ENCODE assay signal across 15 cellular contexts in the genomic region with DNA sequence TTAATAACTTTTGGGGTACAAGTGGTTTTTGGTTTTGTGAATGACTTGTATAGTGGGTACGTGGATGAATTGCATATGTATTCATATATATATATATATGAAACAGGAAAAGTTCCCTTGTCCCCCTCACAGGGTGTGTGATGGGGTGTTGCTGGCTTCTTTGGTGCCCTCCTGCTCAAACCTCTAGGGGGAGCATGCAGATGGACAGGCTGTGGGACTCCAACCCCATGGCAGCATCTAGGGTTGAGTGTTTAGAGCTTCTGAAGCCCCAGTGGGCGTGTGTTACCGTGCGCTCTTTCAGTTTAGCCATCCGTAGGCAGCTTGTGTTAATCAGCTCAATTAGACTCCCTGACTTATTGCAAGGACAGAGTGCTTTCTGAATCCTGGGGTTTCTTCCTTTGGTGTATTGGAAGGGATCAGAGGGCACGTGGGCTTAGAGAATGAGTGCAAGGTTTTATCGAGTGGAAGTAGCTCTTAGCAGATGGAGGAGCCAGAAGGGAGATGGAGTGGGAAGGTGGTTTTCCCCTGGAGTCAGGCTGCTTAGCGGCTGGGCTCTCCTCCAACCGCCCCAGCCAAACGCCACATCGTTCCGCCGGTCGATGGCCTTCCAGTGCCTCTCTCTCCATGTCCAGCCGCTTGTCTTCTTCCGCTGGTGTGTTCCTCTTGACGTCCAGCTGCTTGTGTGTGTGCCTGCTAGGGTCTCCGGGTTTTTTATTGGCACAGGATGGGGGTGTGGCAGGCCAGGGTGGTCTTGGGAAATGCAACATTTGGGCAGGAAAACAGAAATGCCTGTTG.
A peak's percentile ranks its signal among the peaks of the same experiment; 100 is the strongest.
DNase-seq lines count a peak whose midpoint lies in the region; ATAC-seq, FAIRE-seq and TF ChIP-seq lines count a peak whose summit lies in the region.
"Had no signal": no experiment of that assay in that cellular context is flagged by ENCODE, and none has a peak within 500 bp of the region (broad histone marks: within the 10 kb centered on the region; RNA-seq: fewer than 3 reads in every experiment).

No MANE protein-coding gene starts in this region.

- FAIRE-seq in HepG2 (lab: Jason Lieb, UNC): no peak
- FAIRE-seq: G401.6 had no signal

- TF ChIP-seq CTCF in HepG2 (CRISPR knock-in tag; IDR thresholded peaks at IDR 0.05): 0 out of 2 replicates have a peak, but pooled peaks have one; percentile 3
- no peak for TF ChIP-seq CTCF in right lobe of liver (IDR thresholded peaks at IDR 0.05)
- peak; percentile 41 for TF ChIP-seq CTCF in choroid plexus epithelial cell (conservative IDR thresholded peaks at IDR 0.05; ENCODE audit: low read depth, low read length)
- no peak for TF ChIP-seq CTCF in lower leg skin (IDR thresholded peaks at IDR 0.05)

- H2AFZ ChIP-seq in HepG2 (ENCODE audit: low read length): no peak overlapping the region

- no peak overlapping the region for H3K9ac ChIP-seq in HepG2 (ENCODE audit: insufficient read depth, low read depth, low read length)

- H4K20me1 ChIP-seq in HepG2 (ENCODE audit: insufficient read depth, low read length): no peaks in the 10 kb centered on the region

- H3K9me3 ChIP-seq in HepG2 (ENCODE audit: low read length): 0 out of 2 replicates have a peak, but pooled peaks cover 9% of the 10 kb centered on the region
- no peaks in the 10 kb centered on the region for H3K9me3 ChIP-seq in right lobe of liver
- H3K9me3 ChIP-seq: Caco-2, upper lobe of right lung had no signal

- no peak overlapping the region for H3K4me2 ChIP-seq in HepG2 (ENCODE audit: low read depth, low read length)

- TF ChIP-seq POLR2A in HepG2 (IDR thresholded peaks at IDR 0.05; ENCODE audit: insufficient read depth in 1 of 2, low read depth in 2 of 2, low read length in 2 of 2) (no peak), right lobe of liver (IDR thresholded peaks at IDR 0.05) (no peak), lower leg skin (IDR thresholded peaks at IDR 0.05) (no peak)

- no peaks in the 10 kb centered on the region for H3K79me2 ChIP-seq in HepG2 (ENCODE audit: insufficient read depth, low read length)

- TF ChIP-seq EP300 in HepG2 (IDR thresholded peaks at IDR 0.05; ENCODE audit: low read depth in 2 of 2, low read length in 2 of 2) (no peak), HepG2 (CRISPR knock-in tag; IDR thresholded peaks at IDR 0.05; ENCODE audit: borderline replicate concordance) (no peak)

- CTCF ChIA-PET in HepG2 (lab: Yijun Ruan, JAX; ENCODE audit: low intra/inter-chr PET ratio, low total read pairs): no interaction called here

- 48% methylated on average over 18 of the region's 18 CpGs for WGBS in HepG2 (ENCODE audit: low lambda C conversion rate)
- 86% methylated on average over 9 of the region's 18 CpGs for whole genome bisulfite sequencing in right lobe of liver (ENCODE audit: insufficient coverage, low coverage, low lambda C conversion rate, missing lambda C conversion rate)
- WGBS in lower leg skin, 2 donors: 94 to 95% methylated on average over 18 of the region's 18 CpGs

- H3K36me3 ChIP-seq in HepG2 (replicated peaks in 1 of 2; ENCODE audit: control insufficient read depth in 1 of 2, insufficient read depth in 2 of 2, low read length in 2 of 2): no peaks in the 10 kb centered on the region
- no peaks in the 10 kb centered on the region for H3K36me3 ChIP-seq in right lobe of liver
- H3K36me3 ChIP-seq: upper lobe of right lung had no signal

- H3K4me3 ChIP-seq in HepG2 (replicated peaks in 1 of 3; ENCODE audit: insufficient read depth in 1 of 3, low read depth in 2 of 3, low read length in 3 of 3): no peak overlapping the region
- no peak overlapping the region for H3K4me3 ChIP-seq in right lobe of liver
- no peak overlapping the region for H3K4me3 ChIP-seq in choroid plexus epithelial cell (ENCODE audit: low read depth, low read length)
- no peak overlapping the region for H3K4me3 ChIP-seq in lower leg skin (ENCODE audit: low read depth, poor library complexity, severe bottlenecking)
- H3K4me3 ChIP-seq: upper lobe of right lung had no signal

- ATAC-seq in HepG2: no peak; the same call in 2 of the 3 replicates
- ATAC-seq in right lobe of liver: no peak
- no peak for ATAC-seq in GM18519 (IDR thresholded peaks at IDR 0.05; ENCODE audit: low FRiP score, unreplicated experiment)
- ATAC-seq in HG02973 (IDR thresholded peaks at IDR 0.05; ENCODE audit: unreplicated experiment): no peak
- ATAC-seq: esophagus mucosa, upper lobe of right lung had no signal

- POLR2A ChIA-PET in HepG2 (lab: Yijun Ruan, JAX): no interaction called here

- H3K27ac ChIP-seq in HepG2 (ENCODE audit: extremely low read length, insufficient read depth, low read length) (no peak overlapping the region), right lobe of liver (no peak overlapping the region)
- H3K27ac ChIP-seq: upper lobe of right lung had no signal

- intact Hi-C loops in HepG2 (cut with micrococcal nuclease; ENCODE audit: unreplicated experiment): no loop called here
- intact Hi-C loops in right lobe of liver (cut with DNase I): no loop called here
- intact Hi-C loops in lower leg skin (cut with DNase I; ENCODE audit: low total_unique reads): loop anchor here (5.0 kb wide), 1 partner anchor 1986 kb away; no protein-coding TSS in a partner anchor

- in situ Hi-C loops in HepG2 (cut with HindIII; ENCODE audit: extremely low pct_ligation_motif_present, low pct_unique_long_range_greater_than_20kb): loop anchor here (25.0 kb wide), 1 partner anchor 1566 kb away; a partner anchor contains a TSS

- H3K4me1 ChIP-seq in HepG2 (ENCODE audit: insufficient read depth, low read length) (peaks cover 11% of the 10 kb centered on the region; the same call in 1 of the 2 replicates), right lobe of liver (peaks cover 0 to 6% (median 0%) of the 10 kb centered on the region in 4 donors)
- H3K4me1 ChIP-seq: upper lobe of right lung had no signal

- no TSS peak for BruUV-seq in HepG2 (replicated peaks; lab: Mats Ljungman, UMichigan)

- DNase-seq in HepG2 (ENCODE audit: low spot score): no peak
- no peak for DNase-seq in right lobe of liver
- peak; percentile 17 for DNase-seq in HT1080 (ENCODE audit: low read depth)
- DNase-seq in choroid plexus epithelial cell (ENCODE audit: low read depth): no peak
- no peak for DNase-seq in lower leg skin (ENCODE audit: low spot score in 2 of 2)
- DNase-seq in HuH-7 (ENCODE audit: low spot score): no peak
- DNase-seq: activated effector memory CD4-positive, alpha-beta T cell treated with Interleukin-2 at 50 U/mL for 16 hours; Caco-2; NCI-H1436; NCI-H226; upper lobe of right lung had no signal

- no peak for TF ChIP-seq RAD21 in HepG2 (CRISPR knock-in tag; IDR thresholded peaks at IDR 0.05)

- H3K27me3 ChIP-seq in HepG2 (ENCODE audit: control insufficient read depth in 1 of 2, insufficient read depth in 2 of 2, low read length in 2 of 2) (no peaks in the 10 kb centered on the region), right lobe of liver (no peaks in the 10 kb centered on the region)
- H3K27me3 ChIP-seq: upper lobe of right lung had no signal

TF ChIP-seq in HepG2, 621 proteins besides CTCF, POLR2A, EP300 and RAD21 (continues in another document):
- TF ChIP-seq ZNF781 (CRISPR knock-in tag; IDR thresholded peaks at IDR 0.05; ENCODE audit: borderline replicate concordance, not compliant biosample characterization): no peak
- TF ChIP-seq, protein P1, sequence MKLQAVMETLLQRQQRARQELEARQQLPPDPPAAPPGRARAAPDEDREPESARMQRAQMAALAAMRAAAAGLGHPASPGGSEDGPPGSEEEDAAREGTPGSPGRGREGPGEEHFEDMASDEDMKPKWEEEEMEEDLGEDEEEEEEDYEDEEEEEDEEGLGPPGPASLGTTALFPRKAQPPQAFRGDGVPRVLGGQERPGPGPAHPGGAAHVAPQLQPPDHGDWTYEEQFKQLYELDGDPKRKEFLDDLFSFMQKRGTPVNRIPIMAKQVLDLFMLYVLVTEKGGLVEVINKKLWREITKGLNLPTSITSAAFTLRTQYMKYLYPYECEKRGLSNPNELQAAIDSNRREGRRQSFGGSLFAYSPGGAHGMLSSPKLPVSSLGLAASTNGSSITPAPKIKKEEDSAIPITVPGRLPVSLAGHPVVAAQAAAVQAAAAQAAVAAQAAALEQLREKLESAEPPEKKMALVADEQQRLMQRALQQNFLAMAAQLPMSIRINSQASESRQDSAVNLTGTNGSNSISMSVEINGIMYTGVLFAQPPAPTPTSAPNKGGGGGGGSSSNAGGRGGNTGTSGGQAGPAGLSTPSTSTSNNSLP (IDR thresholded peaks at IDR 0.05; ENCODE audit: low read depth, low read length): no peak
- TF ChIP-seq KDM2A (CRISPR knock-in tag; IDR thresholded peaks at IDR 0.05; ENCODE audit: borderline replicate concordance, low read depth): no peak
- no peak for TF ChIP-seq YEATS2 (CRISPR knock-in tag; IDR thresholded peaks at IDR 0.05; ENCODE audit: borderline replicate concordance)
- TF ChIP-seq JUNB (CRISPR knock-in tag; IDR thresholded peaks at IDR 0.05; ENCODE audit: borderline replicate concordance): no peak
- TF ChIP-seq TCF7 (IDR thresholded peaks at IDR 0.05; ENCODE audit: low read depth): no peak
- no peak for TF ChIP-seq IKZF4 (CRISPR knock-in tag; IDR thresholded peaks at IDR 0.05; ENCODE audit: borderline replicate concordance, low read depth, not compliant biosample characterization)
- TF ChIP-seq, protein P2, sequence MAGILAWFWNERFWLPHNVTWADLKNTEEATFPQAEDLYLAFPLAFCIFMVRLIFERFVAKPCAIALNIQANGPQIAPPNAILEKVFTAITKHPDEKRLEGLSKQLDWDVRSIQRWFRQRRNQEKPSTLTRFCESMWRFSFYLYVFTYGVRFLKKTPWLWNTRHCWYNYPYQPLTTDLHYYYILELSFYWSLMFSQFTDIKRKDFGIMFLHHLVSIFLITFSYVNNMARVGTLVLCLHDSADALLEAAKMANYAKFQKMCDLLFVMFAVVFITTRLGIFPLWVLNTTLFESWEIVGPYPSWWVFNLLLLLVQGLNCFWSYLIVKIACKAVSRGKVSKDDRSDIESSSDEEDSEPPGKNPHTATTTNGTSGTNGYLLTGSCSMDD (CRISPR knock-in tag; IDR thresholded peaks at IDR 0.05): no peak
- TF ChIP-seq, protein P3, sequence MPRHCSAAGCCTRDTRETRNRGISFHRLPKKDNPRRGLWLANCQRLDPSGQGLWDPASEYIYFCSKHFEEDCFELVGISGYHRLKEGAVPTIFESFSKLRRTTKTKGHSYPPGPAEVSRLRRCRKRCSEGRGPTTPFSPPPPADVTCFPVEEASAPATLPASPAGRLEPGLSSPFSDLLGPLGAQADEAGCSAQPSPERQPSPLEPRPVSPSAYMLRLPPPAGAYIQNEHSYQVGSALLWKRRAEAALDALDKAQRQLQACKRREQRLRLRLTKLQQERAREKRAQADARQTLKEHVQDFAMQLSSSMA (CRISPR knock-in tag; IDR thresholded peaks at IDR 0.05): no peak
- no peak for TF ChIP-seq SSRP1 (CRISPR knock-in tag; IDR thresholded peaks at IDR 0.05)
- no peak for TF ChIP-seq RAD51 (IDR thresholded peaks at IDR 0.05; ENCODE audit: borderline replicate concordance)
- TF ChIP-seq NR3C1 (CRISPR knock-in tag; IDR thresholded peaks at IDR 0.05): no peak
- TF ChIP-seq NR1H2 (CRISPR knock-in tag; IDR thresholded peaks at IDR 0.05; ENCODE audit: borderline replicate concordance, low read depth): no peak
- TF ChIP-seq KDM3A (CRISPR knock-in tag; IDR thresholded peaks at IDR 0.05; ENCODE audit: low read depth): no peak
- TF ChIP-seq ZNF333 (CRISPR knock-in tag; IDR thresholded peaks at IDR 0.05; ENCODE audit: borderline replicate concordance): no peak

Comparison
In these comparisons a context has a peak if more than half of its experiments do, and no peak if none do; other contexts are left out.
1. CTCF ChIP-seq: peak in HepG2 (single experiment) and choroid plexus epithelial cell (single experiment); none in right lobe of liver (0 of 4) and lower leg skin (0 of 3).